13 cellular contexts compared by ENCODE assay signal in the genomic region with DNA sequence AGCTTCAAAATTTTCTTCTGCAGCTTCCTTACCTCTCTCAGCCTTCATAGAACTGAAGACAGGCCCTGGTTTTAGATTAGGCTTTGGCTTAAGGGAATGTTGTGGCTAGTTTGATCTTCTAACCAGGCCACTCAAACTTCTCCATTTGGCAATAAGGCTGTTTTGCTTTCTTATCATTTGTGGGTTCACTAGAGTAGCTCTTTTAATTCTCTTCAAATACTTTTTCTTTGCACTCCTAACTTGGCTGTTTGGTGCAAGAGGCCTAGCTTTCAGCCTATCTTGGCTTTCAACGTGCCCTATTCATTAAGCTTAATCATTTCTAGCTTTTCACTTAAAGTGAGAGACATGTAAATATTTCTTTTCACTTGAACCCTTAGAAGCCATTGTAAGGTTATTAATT.
"Had no signal": no experiment of that assay in that cellular context is flagged by ENCODE, and none has a peak within 500 bp of the region (broad histone marks: within the 10 kb centered on the region; RNA-seq: fewer than 3 reads in every experiment).

No MANE protein-coding gene starts in this region.

- DNase-seq: activated CD4-positive, alpha-beta T cell treated with anti-CD3 and anti-CD28 coated beads, Interleukin-2, amount 50 U/mL, for 4 hours; activated CD4-positive, CD25-positive, alpha-beta regulatory T cell treated with anti-CD3 and anti-CD28 coated beads, Interleukin-2, amount 50 U/mL, for 72 hours; activated naive CD4-positive, alpha-beta T cell treated with Interleukin-2 at 50 U/mL for 16 hours; effector memory CD8-positive, alpha-beta T cell; foreskin fibroblast; SK-N-SH; stimulated activated CD4-positive, alpha-beta T cell treated with anti-CD3 and anti-CD28 coated beads, Interleukin-4, amount 100 ng/mL, for 1 hour; stimulated activated naive CD8-positive, alpha-beta T cell treated with anti-CD3 and anti-CD28 coated beads, Interleukin-15, amount 100 ng/mL, for 72 hours; T-helper 9 cell; trophoblast cell had no signal

- ATAC-seq: effector memory CD8-positive, alpha-beta T cell; sciatic nerve; stimulated activated naive CD8-positive, alpha-beta T cell treated with anti-CD3 and anti-CD28 coated beads, Interleukin-15, amount 100 ng/mL, for 72 hours had no signal

- H3K27me3 Mint-ChIP-seq: effector memory CD8-positive, alpha-beta T cell; stimulated activated naive CD8-positive, alpha-beta T cell treated with anti-CD3 and anti-CD28 coated beads, Interleukin-15, amount 100 ng/mL, for 72 hours had no signal

- H3K4me3 Mint-ChIP-seq: effector memory CD8-positive, alpha-beta T cell; nephron; stimulated activated naive CD8-positive, alpha-beta T cell treated with anti-CD3 and anti-CD28 coated beads, Interleukin-15, amount 100 ng/mL, for 72 hours had no signal

- H3K27ac Mint-ChIP-seq: activated T-helper 2 cell treated with anti-CD3 and anti-CD28 coated beads, Interferon-gamma antibody, Interleukin-2, Interleukin-4, amounts not matched to agents 10 μg/mL and 5 μg/mL and 100 μg/mL, durations not matched to agents 14 hours and 24 hours and 36 hours; nephron; stimulated activated naive CD8-positive, alpha-beta T cell treated with anti-CD3 and anti-CD28 coated beads, Interleukin-15, amount 100 ng/mL, for 72 hours had no signal

- H3K9me3 Mint-ChIP-seq: activated T-helper 2 cell treated with anti-CD3 and anti-CD28 coated beads, Interferon-gamma antibody, Interleukin-2, Interleukin-4, amounts not matched to agents 10 μg/mL and 5 μg/mL and 100 μg/mL, durations not matched to agents 14 hours and 24 hours and 36 hours; effector memory CD8-positive, alpha-beta T cell; nephron; stimulated activated naive CD8-positive, alpha-beta T cell treated with anti-CD3 and anti-CD28 coated beads, Interleukin-15, amount 100 ng/mL, for 72 hours had no signal
